8 cellular contexts compared by ENCODE assay signal in the genomic region with DNA sequence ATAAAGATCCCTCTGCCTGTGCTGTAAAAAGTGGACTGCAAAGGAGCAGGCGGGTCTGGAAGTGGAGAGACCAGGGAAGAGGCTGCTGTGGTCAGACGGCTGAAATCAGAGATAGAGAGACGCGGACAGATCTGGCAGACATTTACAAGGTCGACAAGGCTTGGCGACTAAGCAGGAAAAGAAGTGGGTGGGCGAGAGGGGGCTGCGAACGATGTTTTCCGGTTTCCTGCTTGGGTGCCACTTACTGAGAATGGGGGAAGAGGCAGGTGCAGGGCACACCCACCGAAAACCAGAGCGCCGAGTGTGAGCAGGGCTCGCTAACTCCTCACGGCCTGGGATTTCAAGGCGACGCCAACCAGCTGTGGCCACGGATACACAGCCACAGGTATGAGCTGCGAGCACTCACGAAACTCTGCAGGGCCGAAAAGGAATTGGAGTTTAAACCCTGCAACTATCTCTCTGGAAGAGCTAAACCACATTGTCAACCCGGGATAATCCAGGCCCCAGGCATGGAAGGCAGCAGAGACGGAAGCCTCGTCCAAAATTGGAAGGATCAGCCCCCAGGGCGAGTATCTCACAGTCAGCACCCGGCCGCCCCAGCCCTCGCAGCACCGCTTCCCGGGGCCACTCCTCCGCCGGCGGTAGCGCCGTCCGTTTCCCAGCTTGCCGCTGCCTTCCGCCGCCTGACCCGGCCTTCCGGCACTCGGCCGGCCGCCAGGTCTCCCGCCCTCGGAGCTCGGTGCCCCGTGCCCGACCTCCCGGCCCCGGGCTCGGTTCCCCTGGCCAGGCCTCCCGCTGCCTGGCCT. TPM values are rescaled to one million over a fixed set of nuclear protein-coding genes. Genes with fewer than 3 reads are reported as not detected.
DNase-seq lines count a peak whose midpoint lies in the region; ATAC-seq and TF ChIP-seq lines count a peak whose summit lies in the region.

No MANE protein-coding gene starts in this region.

- CTCF ChIA-PET in activated CD4-positive, alpha-beta T cell treated with anti-CD3 and anti-CD28 coated beads for 36 hours (lab: Charles Lee) = interaction anchor here (0.7 to 2.7 kb wide), 2 partner anchors 382 to 384 kb away, joined by 3 to 11 read pairs; no protein-coding TSS in a partner anchor

- peak overlapping the region; percentile 95 for H3K27ac Mint-ChIP-seq in activated CD4-positive, alpha-beta T cell treated with anti-CD3 and anti-CD28 coated beads for 36 hours

- H3K4me1 ChIP-seq in colonic mucosa = peaks cover 7% of the 10 kb centered on the region

- peaks cover 58% of the 10 kb centered on the region for H3K4me1 Mint-ChIP-seq in activated CD4-positive, alpha-beta T cell treated with anti-CD3 and anti-CD28 coated beads for 36 hours

- H3K4me3 ChIP-seq in colonic mucosa = peak overlapping the region; percentile 85

- no peak for TF ChIP-seq CTCF in colonic mucosa (IDR thresholded peaks at IDR 0.05)

- intact Hi-C loops in activated CD4-positive, alpha-beta T cell treated with anti-CD3 and anti-CD28 coated beads for 36 hours (cut with DNase I, micrococcal nuclease) = loop anchor here (1.0 to 5.0 kb wide), 20 partner anchors 75 to 1204 kb away; partner anchors contain the start of genes CENPU (in 2 of the 2), IRF2 (in 2 of the 2), ACSL1 (in 1 of the 2) and ANKRD37 (in 1 of the 2)
- intact Hi-C loops in colonic mucosa (cut with DNase I) = loop anchor here (10.0 kb wide), 1 partner anchor 86 kb away; the partner anchor contains the start of gene CENPU

- H3K36me3 ChIP-seq in colonic mucosa = no peaks in the 10 kb centered on the region

- H3K9ac ChIP-seq in colonic mucosa (ENCODE audit: low read depth in 2 of 2, low read length in 2 of 2) = peak overlapping the region; percentile 85 to 97

- no peaks in the 10 kb centered on the region for H3K9me3 Mint-ChIP-seq in activated CD4-positive, alpha-beta T cell treated with anti-CD3 and anti-CD28 coated beads for 36 hours (ENCODE audit: low read depth)

- in situ Hi-C loops in KBM-7 (cut with MboI; ENCODE audit: low pct_unique_long_range_greater_than_20kb, low sequenced_read_pairs) = no loop called here

- no peaks in the 10 kb centered on the region for H3K27me3 Mint-ChIP-seq in activated CD4-positive, alpha-beta T cell treated with anti-CD3 and anti-CD28 coated beads for 36 hours

- DNase-seq in Daoy (ENCODE audit: low read depth) (peak; percentile 32), KBM-7 (peak; percentile 56), colonic mucosa (peak; percentile 60), left kidney (ENCODE audit: low read depth, low spot score) (peak; percentile 76), COLO829 (ENCODE audit: low spot score) (no peak)
- DNase-seq in activated CD4-positive, alpha-beta T cell treated with anti-CD3 and anti-CD28 coated beads for 36 hours = peak; percentile 63
- DNase-seq in stimulated activated CD4-positive, alpha-beta T cell treated with anti-CD3 and anti-CD28 coated beads, Interleukin-1b, Interleukin-23, amount 100 ng/mL, for 4 hours (ENCODE audit: low read depth in 2 of 2) = peak; percentile 25 to 32

- no peaks in the 10 kb centered on the region for H3K27me3 ChIP-seq in colonic mucosa

- H3K36me3 Mint-ChIP-seq in activated CD4-positive, alpha-beta T cell treated with anti-CD3 and anti-CD28 coated beads for 36 hours (ENCODE audit: low read depth) = peaks cover 50% of the 10 kb centered on the region

- H3K27ac ChIP-seq in colonic mucosa = peak overlapping the region; percentile 99

- no peaks in the 10 kb centered on the region for H3K9me3 ChIP-seq in colonic mucosa

- peak; percentile 28 for ATAC-seq in GM21526 (IDR thresholded peaks at IDR 0.05; ENCODE audit: low FRiP score, unreplicated experiment)
- ATAC-seq in activated CD4-positive, alpha-beta T cell treated with anti-CD3 and anti-CD28 coated beads for 36 hours = peak; percentile 9

- POLR2A ChIA-PET in activated CD4-positive, alpha-beta T cell treated with anti-CD3 and anti-CD28 coated beads for 36 hours (lab: Charles Lee) = interaction anchor here (0.6 to 1.9 kb wide), 4 partner anchors 85 to 381 kb away, joined by 3 to 15 read pairs (median 6); partner anchors contain the start of genes CENPU and IRF2

- peak overlapping the region; percentile 94 for H3K4me3 Mint-ChIP-seq in activated CD4-positive, alpha-beta T cell treated with anti-CD3 and anti-CD28 coated beads for 36 hours

RNA-seq across cellular contexts. Expression of gene CASP3, which starts 0.8 kb away (rescaled TPM):
- 57.3 and 61.4 TPM in 2 replicates for total RNA-seq in Daoy (2014; rRNA removed; shearing (Covaris generic))
- 10 to 100 TPM; 44.3 to 65.7 TPM for total RNA-seq in activated CD4-positive, alpha-beta T cell treated with anti-CD3 and anti-CD28 coated beads for 36 hours
- total RNA-seq in colonic mucosa = 10 to 100 TPM; 45.4 to 57.9 TPM

RNA-seq across cellular contexts. Expression of gene PRIMPOL, which starts 1.1 kb away (rescaled TPM):
- 10.4 and 12.9 TPM in 2 replicates for total RNA-seq in Daoy (2014; rRNA removed; shearing (Covaris generic))
- total RNA-seq in activated CD4-positive, alpha-beta T cell treated with anti-CD3 and anti-CD28 coated beads for 36 hours = 10 to 100 TPM; 20.4 to 24.3 TPM
- total RNA-seq in colonic mucosa = 10 to 100 TPM; 16.0 to 21.6 TPM
